Comparison of ENCODE assay signal across 8 cellular contexts in genomic region chr15:31214864-31215489, GRCh38.
DNase-seq lines count a peak whose midpoint lies in the region; ATAC-seq and TF ChIP-seq lines count a peak whose summit lies in the region.

No MANE protein-coding gene starts in this region.

- no peaks in the 10 kb centered on the region for H3K36me3 Mint-ChIP-seq in CD8-positive, alpha-beta T cell
- no peaks in the 10 kb centered on the region for H3K36me3 Mint-ChIP-seq in IgD-negative memory B cell

- no peaks in the 10 kb centered on the region for H3K9me3 Mint-ChIP-seq in CD8-positive, alpha-beta T cell
- no peaks in the 10 kb centered on the region for H3K9me3 Mint-ChIP-seq in IgD-negative memory B cell

- TF ChIP-seq POLR2A in breast epithelium (IDR thresholded peaks at IDR 0.05): no peak
- TF ChIP-seq POLR2A in transverse colon (IDR thresholded peaks at IDR 0.05): no peak

- no peak for ATAC-seq in CD8-positive, alpha-beta T cell
- ATAC-seq in lung (ENCODE audit: insufficient read depth, low FRiP score) (peak; percentile 45), HG03135 (IDR thresholded peaks at IDR 0.05; ENCODE audit: unreplicated experiment) (no peak)

- CTCF ChIA-PET in CD8-positive, alpha-beta T cell (lab: Charles Lee): interaction anchor here (0.7 to 8.1 kb wide), 34 partner anchors 9 to 280 kb away, joined by 3 to 95 read pairs (median 5); partner anchors contain the start of gene KLF13

- no peak for TF ChIP-seq CTCF in CD8-positive, alpha-beta T cell (IDR thresholded peaks at IDR 0.05)
- no peak for TF ChIP-seq CTCF in breast epithelium (IDR thresholded peaks at IDR 0.05)
- no peak for TF ChIP-seq CTCF in lung (IDR thresholded peaks at IDR 0.05; ENCODE audit: control extremely low read depth, extremely low read depth)
- no peak for TF ChIP-seq CTCF in transverse colon (IDR thresholded peaks at IDR 0.05)
- no peak for TF ChIP-seq CTCF in GM13977 (IDR thresholded peaks at IDR 0.05; ENCODE audit: extremely low read depth, insufficient read depth, missing control alignments)

- intact Hi-C loops in CD8-positive, alpha-beta T cell (cut with DNase I, micrococcal nuclease): loop anchor here (1.0 to 5.0 kb wide), 7 partner anchors 51 to 273 kb away; partner anchors contain the start of gene MTMR10 (in 1 of the 2)
- intact Hi-C loops in breast epithelium (cut with DNase I; ENCODE audit: low total_unique reads): loop anchor here (2.0 kb wide), 1 partner anchor 112 kb away; the partner anchor contains the start of gene KLF13
- intact Hi-C loops in transverse colon (cut with DNase I; ENCODE audit: low total_unique reads): loop anchor here (5.0 kb wide), 3 partner anchors 112 to 272 kb away; partner anchors contain the start of gene KLF13

- H3K27ac Mint-ChIP-seq in CD8-positive, alpha-beta T cell: peak overlapping the region; percentile 83
- H3K27ac Mint-ChIP-seq in IgD-negative memory B cell: peak overlapping the region; percentile 79 to 91 (median 89)

- peak overlapping the region; percentile 55 for H3K4me3 ChIP-seq in CD8-positive, alpha-beta T cell (ENCODE audit: low read depth, low read length)
- H3K4me3 ChIP-seq in breast epithelium (peak overlapping the region; percentile 58 to 84 (median 62)), lung (no peak overlapping the region), transverse colon (peak overlapping the region in 3 of 4 donors; percentile 44 to 62 (median 57))

- in situ Hi-C loops in transverse colon (cut with MboI; ENCODE audit: low pct_ligation_motif_present in 1 of 4, low pct_unique_long_range_greater_than_20kb in 1 of 4, low sequenced_read_pairs in 3 of 4): loop anchor here (5.0 to 25.0 kb wide), 5 partner anchors 97 to 272 kb away; partner anchors contain the start of gene KLF13 (in 1 of the 4)
- in situ Hi-C loops in GM13977 (cut with MboI; ENCODE audit: low pct_unique_long_range_greater_than_20kb, low sequenced_read_pairs, unreplicated experiment): no loop called here

- TF ChIP-seq EP300 in transverse colon (IDR thresholded peaks at IDR 0.05; ENCODE audit: low read depth): no peak

- POLR2A ChIA-PET in CD8-positive, alpha-beta T cell (lab: Charles Lee): interaction anchor here (0.9 to 2.3 kb wide), 14 partner anchors 8 to 273 kb away, joined by 3 to 29 read pairs (median 4); partner anchors contain the start of gene KLF13

- no peaks in the 10 kb centered on the region for H3K9me3 ChIP-seq in CD8-positive, alpha-beta T cell (ENCODE audit: low read length)
- H3K9me3 ChIP-seq in breast epithelium (no peaks in the 10 kb centered on the region), lung (ENCODE audit: control insufficient read depth in 2 of 2, insufficient read depth in 1 of 2, low read length in 1 of 2) (peaks cover 0 to 5% of the 10 kb centered on the region in 2 donors), transverse colon (no peaks in the 10 kb centered on the region)

- peak in 1 of 7 experiments; percentile 19 for DNase-seq in CD8-positive, alpha-beta T cell
- peak in 1 of 2 donors; percentile 86 for DNase-seq in breast epithelium (ENCODE audit: low spot score in 2 of 2)
- peak; percentile 88 for DNase-seq in lung (ENCODE audit: low spot score)
- DNase-seq in transverse colon: peak; percentile 49
- DNase-seq in GM13977 (ENCODE audit: low spot score): no peak
- no peak for DNase-seq in SW480 (ENCODE audit: low spot score)

- peak overlapping the region; percentile 56 for H3K27ac ChIP-seq in CD8-positive, alpha-beta T cell (ENCODE audit: low read depth, low read length)
- peak overlapping the region; percentile 91 to 96 for H3K27ac ChIP-seq in breast epithelium
- peak overlapping the region; percentile 97 to 99 for H3K27ac ChIP-seq in lung (ENCODE audit: low read depth in 1 of 2, low read length in 1 of 2)
- H3K27ac ChIP-seq in transverse colon: peak overlapping the region; percentile 96 to 99 (median 98)

- no peaks in the 10 kb centered on the region for H3K27me3 ChIP-seq in CD8-positive, alpha-beta T cell (ENCODE audit: insufficient read depth, low read length)
- H3K27me3 ChIP-seq in breast epithelium (no peaks in the 10 kb centered on the region), lung (ENCODE audit: control insufficient read depth, insufficient read depth) (no peaks in the 10 kb centered on the region), transverse colon (no peaks in the 10 kb centered on the region)

- peaks cover 28% of the 10 kb centered on the region for H3K4me1 Mint-ChIP-seq in CD8-positive, alpha-beta T cell (ENCODE audit: low read depth)
- H3K4me1 Mint-ChIP-seq in IgD-negative memory B cell: peaks cover 17 to 19% (median 19%) of the 10 kb centered on the region in 3 donors

- WGBS in lung, 2 donors: 21 to 25% methylated on average over 13 to 18 of the region's 18 CpGs
- WGBS in transverse colon (ENCODE audit: low coverage in 1 of 2), 2 donors: 14% methylated on average over 16 of the region's 18 CpGs; no CpG with 5 or more reads in 1 of the 2 donors

- H3K4me1 ChIP-seq in CD8-positive, alpha-beta T cell (ENCODE audit: insufficient read depth, low read length): peaks cover 21% of the 10 kb centered on the region
- peaks cover 9 to 10% of the 10 kb centered on the region in 2 donors for H3K4me1 ChIP-seq in breast epithelium
- H3K4me1 ChIP-seq in lung (ENCODE audit: control insufficient read depth in 2 of 2, insufficient read depth in 2 of 2, low read length in 2 of 2): peaks cover 0 to 24% of the 10 kb centered on the region in 2 donors
- peaks cover 7 to 25% (median 19%) of the 10 kb centered on the region in 4 donors for H3K4me1 ChIP-seq in transverse colon

- no peaks in the 10 kb centered on the region for H3K36me3 ChIP-seq in CD8-positive, alpha-beta T cell (ENCODE audit: insufficient read depth, low read length)
- H3K36me3 ChIP-seq in breast epithelium: no peaks in the 10 kb centered on the region
- H3K36me3 ChIP-seq in lung (ENCODE audit: control insufficient read depth in 2 of 2, insufficient read depth in 2 of 2, low read length in 2 of 2): no peaks in the 10 kb centered on the region
- H3K36me3 ChIP-seq in transverse colon: no peaks in the 10 kb centered on the region

- peak overlapping the region; percentile 70 for H3K4me3 Mint-ChIP-seq in CD8-positive, alpha-beta T cell
- peak overlapping the region; percentile 66 to 92 (median 80) for H3K4me3 Mint-ChIP-seq in IgD-negative memory B cell

- no peaks in the 10 kb centered on the region for H3K27me3 Mint-ChIP-seq in CD8-positive, alpha-beta T cell (ENCODE audit: low read depth)
- no peaks in the 10 kb centered on the region for H3K27me3 Mint-ChIP-seq in IgD-negative memory B cell

Comparison
In these comparisons a context has a peak if more than half of its experiments do, and no peak if none do; other contexts are left out.
1. DNase-seq: peak in lung (single experiment) and transverse colon (single experiment); none in GM13977 (single experiment) and SW480 (single experiment).
2. Peak in every context shown above with its lines, with median percentiles within 50 percentile points of each other: H3K27ac ChIP-seq.